In genomic region chr11:36295926-36296325, GRCh38 we compare ENCODE assay signal across 9 cellular contexts. TPM values are rescaled to one million over a fixed set of nuclear protein-coding genes. Genes with fewer than 3 reads are reported as not detected.
DNase-seq lines count a peak whose midpoint lies in the region; ATAC-seq and TF ChIP-seq lines count a peak whose summit lies in the region.
"Had no signal": no experiment of that assay in that cellular context is flagged by ENCODE, and none has a peak within 500 bp of the region (broad histone marks: within the 10 kb centered on the region; RNA-seq: fewer than 3 reads in every experiment).

TSS of gene PRR5L (plus strand) at chr11:36296288. CDS start at chr11:36401122, 104,834 bp downstream.

- WGBS in testis, 2 donors, result 68 to 83% methylated on average over 3 of the region's 3 CpGs

- no peaks in the 10 kb centered on the region for H3K27me3 ChIP-seq in testis

- no peak within 1 kb of the TSS for H3K4me3 ChIP-seq in testis

- peak within 1 kb of the TSS in 1 of 2 donors; percentile 1 for H3K27ac ChIP-seq in testis

- TF ChIP-seq POLR2A in testis (IDR thresholded peaks at IDR 0.05), result no peak

- DNase-seq in M059J (ENCODE audit: low read depth) (no peak), cerebellum (ENCODE audit: low spot score) (no peak), midbrain (lab: John Stamatoyannopoulos, UW) (peak; percentile 84), testis (peak; percentile 38), islet precursor cell (no peak), DMS153 treated with DMSO at 0.1 percent for 48 hours (lab: John Stamatoyannopoulos, UW; ENCODE audit: unreplicated experiment) (no peak)
- DNase-seq: NCI-H2227 treated with DMSO at 0.1 percent for 48 hours had no signal

- intact Hi-C loops in testis (cut with DNase I; ENCODE audit: low total_unique reads), result no loop called here

- no peak for TF ChIP-seq CTCF in testis (IDR thresholded peaks at IDR 0.05)

- no peaks in the 10 kb centered on the region for H3K9me3 ChIP-seq in testis

- no peaks in the 10 kb centered on the region for H3K4me1 ChIP-seq in testis

- no peak for ATAC-seq in HG03095 (IDR thresholded peaks at IDR 0.05; ENCODE audit: unreplicated experiment)
- ATAC-seq: Panc1 had no signal

- H3K36me3 ChIP-seq in testis (ENCODE audit: low read depth, missing control alignments), result no peaks in the 10 kb centered on the region

RNA-seq across cellular contexts. Expression of gene PRR5L, which starts in this region (rescaled TPM):
- 72.9 and 81.1 TPM in 2 replicates for total RNA-seq in M059J (2014; rRNA removed; shearing (Covaris generic))
- 12.9 TPM for total RNA-seq in cerebellum
- 10 to 100 TPM; 14.7 to 15.4 TPM for total RNA-seq in testis
- polyA plus RNA-seq in testis (ENCODE audit: insufficient read depth, low read depth, low replicate concordance), result 8.1 TPM

Comparison
In these comparisons a context has a peak if more than half of its experiments do, and no peak if none do; other contexts are left out.
1. DNase-seq: peak in midbrain (single experiment) and testis (single experiment); none in M059J (single experiment), cerebellum (single experiment), islet precursor cell (single experiment) and DMS153 treated with DMSO at 0.1 percent for 48 hours (single experiment).